In the genomic region with DNA sequence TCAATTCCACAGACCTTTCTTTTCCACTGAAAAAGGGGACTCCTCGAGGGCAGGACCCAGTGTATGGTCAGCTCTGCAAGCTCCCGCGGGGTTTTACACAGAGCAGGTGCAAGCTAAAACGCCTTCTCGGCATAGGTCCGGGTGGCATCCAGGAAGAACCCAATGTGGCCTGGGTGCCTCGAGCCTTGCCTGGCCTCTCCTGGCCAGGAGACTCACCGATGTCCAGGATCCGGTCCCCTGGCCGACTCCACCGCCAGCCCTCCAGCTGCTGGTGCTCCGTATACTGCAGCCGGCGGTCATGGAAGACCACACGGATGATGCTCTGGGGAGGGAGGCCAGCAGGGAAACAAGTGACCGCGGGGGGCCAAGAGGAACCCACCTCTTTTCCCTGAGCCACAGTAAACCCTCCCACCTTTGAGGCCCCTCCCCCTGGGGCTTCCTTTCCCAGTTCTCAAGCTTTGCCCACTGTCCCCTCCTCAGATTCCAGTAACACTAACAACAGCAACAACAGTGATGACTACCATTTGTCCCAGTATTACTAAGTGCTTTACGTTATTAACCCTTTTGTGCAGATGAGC, we compare ENCODE assay signal across 17 cellular contexts. TPM values are rescaled to one million over a fixed set of nuclear protein-coding genes. Genes with fewer than 3 reads are reported as not detected.
A peak's percentile ranks its signal among the peaks of the same experiment; 100 is the strongest.
DNase-seq lines count a peak whose midpoint lies in the region; ATAC-seq and TF ChIP-seq lines count a peak whose summit lies in the region.
"Had no signal": no experiment of that assay in that cellular context is flagged by ENCODE, and none has a peak within 500 bp of the region (broad histone marks: within the 10 kb centered on the region; RNA-seq: fewer than 3 reads in every experiment).

No MANE protein-coding gene starts in this region.

- H3K36me3 Mint-ChIP-seq in natural killer cell treated with Interleukin-12 subunit alpha and Interleukin-12 subunit beta and Interleukin-15 and Interleukin-18, amount 100 ng/mL, for 72 hours: no peaks in the 10 kb centered on the region
- H3K36me3 Mint-ChIP-seq in natural killer cell: no peaks in the 10 kb centered on the region
- H3K36me3 Mint-ChIP-seq: CD4-positive, CD25-positive, alpha-beta regulatory T cell; CD8-positive, alpha-beta memory T cell; IgD-negative memory B cell had no signal

- CTCF ChIA-PET in HEK293T (lab: Yijun Ruan, JAX): no interaction called here

- TF ChIP-seq CTCF in natural killer cell (IDR thresholded peaks at IDR 0.05): no peak

- no peaks in the 10 kb centered on the region for H3K9me3 Mint-ChIP-seq in natural killer cell treated with Interleukin-12 subunit alpha and Interleukin-12 subunit beta and Interleukin-15 and Interleukin-18, amount 100 ng/mL, for 72 hours
- H3K9me3 Mint-ChIP-seq in natural killer cell: no peaks in the 10 kb centered on the region
- H3K9me3 Mint-ChIP-seq: CD8-positive, alpha-beta memory T cell; IgD-negative memory B cell had no signal

- no peak for ATAC-seq in natural killer cell treated with Interleukin-12 subunit alpha and Interleukin-12 subunit beta and Interleukin-15 and Interleukin-18, amount 100 ng/mL, for 72 hours
- ATAC-seq in natural killer cell (no peak), HG02759 (IDR thresholded peaks at IDR 0.05; ENCODE audit: unreplicated experiment) (no peak)
- ATAC-seq: GM12878 had no signal

- intact Hi-C loops in natural killer cell (cut with micrococcal nuclease): no loop called here
- intact Hi-C loops in posterior vena cava (cut with DNase I): no loop called here

- H3K4me3 Mint-ChIP-seq in natural killer cell treated with Interleukin-12 subunit alpha and Interleukin-12 subunit beta and Interleukin-15 and Interleukin-18, amount 100 ng/mL, for 72 hours: no peak overlapping the region
- H3K4me3 Mint-ChIP-seq in natural killer cell: no peak overlapping the region
- H3K4me3 Mint-ChIP-seq: B cell; CD4-positive, CD25-positive, alpha-beta regulatory T cell; CD8-positive, alpha-beta memory T cell; IgD-negative memory B cell had no signal

- POLR2A ChIA-PET in HEK293T (lab: Yijun Ruan, JAX): no interaction called here

- H3K27ac Mint-ChIP-seq in natural killer cell treated with Interleukin-12 subunit alpha and Interleukin-12 subunit beta and Interleukin-15 and Interleukin-18, amount 100 ng/mL, for 72 hours: no peak overlapping the region
- H3K27ac Mint-ChIP-seq in natural killer cell: no peak overlapping the region
- H3K27ac Mint-ChIP-seq: B cell; CD8-positive, alpha-beta memory T cell; IgD-negative memory B cell had no signal

- H3K4me1 Mint-ChIP-seq in natural killer cell treated with Interleukin-12 subunit alpha and Interleukin-12 subunit beta and Interleukin-15 and Interleukin-18, amount 100 ng/mL, for 72 hours (ENCODE audit: low read depth in 2 of 2): no peaks in the 10 kb centered on the region
- no peaks in the 10 kb centered on the region for H3K4me1 Mint-ChIP-seq in natural killer cell
- H3K4me1 Mint-ChIP-seq: B cell; CD4-positive, CD25-positive, alpha-beta regulatory T cell; CD8-positive, alpha-beta memory T cell had no signal

- DNase-seq in natural killer cell treated with Interleukin-12 subunit alpha and Interleukin-12 subunit beta and Interleukin-15 and Interleukin-18, amount 100 ng/mL, for 72 hours (ENCODE audit: low spot score): peak; percentile 28
- DNase-seq in natural killer cell: no peak
- peak; percentile 49 for DNase-seq in iPS-NIHi11 (ENCODE audit: low spot score)
- DNase-seq in posterior vena cava (ENCODE audit: low spot score): peak; percentile 67
- no peak for DNase-seq in NCI-H1694 (lab: John Stamatoyannopoulos, UW)
- no peak for DNase-seq in HEK293T (ENCODE audit: extremely low spot score)
- DNase-seq: CD4-positive, CD25-positive, alpha-beta regulatory T cell; CD8-positive, alpha-beta memory T cell; COR-L47; DMS 273 treated with DMSO at 0.1 percent for 48 hours; DMS53; DND-41; EL had no signal

- H3K27me3 Mint-ChIP-seq in natural killer cell treated with Interleukin-12 subunit alpha and Interleukin-12 subunit beta and Interleukin-15 and Interleukin-18, amount 100 ng/mL, for 72 hours: peaks cover 0 to under 1% of the 10 kb centered on the region in 2 donors
- H3K27me3 Mint-ChIP-seq in natural killer cell (ENCODE audit: low read depth in 2 of 2): no peaks in the 10 kb centered on the region
- H3K27me3 Mint-ChIP-seq: IgD-negative memory B cell had no signal

TF ChIP-seq in HEK293T, 16 proteins besides CTCF, POLR2A, EP300 and RAD21:
- no peak for TF ChIP-seq ELF4 (IDR thresholded peaks at IDR 0.05)
- no peak for TF ChIP-seq BHLHE40 (IDR thresholded peaks at IDR 0.05; ENCODE audit: borderline replicate concordance)
- TF ChIP-seq TARDBP (IDR thresholded peaks at IDR 0.05): no peak
- no peak for TF ChIP-seq SP1 (IDR thresholded peaks at IDR 0.05)
- no peak for TF ChIP-seq FOXA1 (IDR thresholded peaks at IDR 0.05)
- TF ChIP-seq, protein P1, sequence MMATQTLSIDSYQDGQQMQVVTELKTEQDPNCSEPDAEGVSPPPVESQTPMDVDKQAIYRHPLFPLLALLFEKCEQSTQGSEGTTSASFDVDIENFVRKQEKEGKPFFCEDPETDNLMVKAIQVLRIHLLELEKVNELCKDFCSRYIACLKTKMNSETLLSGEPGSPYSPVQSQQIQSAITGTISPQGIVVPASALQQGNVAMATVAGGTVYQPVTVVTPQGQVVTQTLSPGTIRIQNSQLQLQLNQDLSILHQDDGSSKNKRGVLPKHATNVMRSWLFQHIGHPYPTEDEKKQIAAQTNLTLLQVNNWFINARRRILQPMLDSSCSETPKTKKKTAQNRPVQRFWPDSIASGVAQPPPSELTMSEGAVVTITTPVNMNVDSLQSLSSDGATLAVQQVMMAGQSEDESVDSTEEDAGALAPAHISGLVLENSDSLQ (IDR thresholded peaks at IDR 0.05): no peak
- TF ChIP-seq NFRKB (IDR thresholded peaks at IDR 0.05): no peak
- TF ChIP-seq FOXK2 (IDR thresholded peaks at IDR 0.05): no peak
- TF ChIP-seq HDGF (IDR thresholded peaks at IDR 0.05; ENCODE audit: borderline replicate concordance): no peak
- no peak for TF ChIP-seq L3MBTL2 (conservative IDR thresholded peaks at IDR 0.05)
- no peak for TF ChIP-seq LEF1 (IDR thresholded peaks at IDR 0.05; ENCODE audit: borderline replicate concordance)
- no peak for TF ChIP-seq SUZ12 (IDR thresholded peaks at IDR 0.05)
TF ChIP-seq in HEK293T: peak in this region for 0.

RNA-seq across cellular contexts. Expression of a gene that starts 36.1 kb away (rescaled TPM):
- total RNA-seq in natural killer cell treated with Interleukin-12 subunit alpha and Interleukin-12 subunit beta and Interleukin-15 and Interleukin-18, amount 100 ng/mL, for 72 hours: under 1 TPM; 0.19 to 0.33 TPM
- total RNA-seq in natural killer cell: 1 to 10 TPM in 1 of 3 donors, under 1 TPM in 2; 0.72 to 1.8 (median 0.85) TPM
- 1 to 10 TPM in 1 of 2 donors, under 1 TPM in 1; 0.29 to 2.3 TPM for total RNA-seq in posterior vena cava
- total RNA-seq: B cell had no signal

Comparison
In these comparisons a context has a peak if more than half of its experiments do, and no peak if none do; other contexts are left out.
1. DNase-seq: peak in natural killer cell treated with Interleukin-12 subunit alpha and Interleukin-12 subunit beta and Interleukin-15 and Interleukin-18, amount 100 ng/mL, for 72 hours (single experiment), iPS-NIHi11 (single experiment) and posterior vena cava (single experiment); none in natural killer cell (single experiment), NCI-H1694 (single experiment) and HEK293T (single experiment).